12 cellular contexts compared by ENCODE assay signal in the genomic region with DNA sequence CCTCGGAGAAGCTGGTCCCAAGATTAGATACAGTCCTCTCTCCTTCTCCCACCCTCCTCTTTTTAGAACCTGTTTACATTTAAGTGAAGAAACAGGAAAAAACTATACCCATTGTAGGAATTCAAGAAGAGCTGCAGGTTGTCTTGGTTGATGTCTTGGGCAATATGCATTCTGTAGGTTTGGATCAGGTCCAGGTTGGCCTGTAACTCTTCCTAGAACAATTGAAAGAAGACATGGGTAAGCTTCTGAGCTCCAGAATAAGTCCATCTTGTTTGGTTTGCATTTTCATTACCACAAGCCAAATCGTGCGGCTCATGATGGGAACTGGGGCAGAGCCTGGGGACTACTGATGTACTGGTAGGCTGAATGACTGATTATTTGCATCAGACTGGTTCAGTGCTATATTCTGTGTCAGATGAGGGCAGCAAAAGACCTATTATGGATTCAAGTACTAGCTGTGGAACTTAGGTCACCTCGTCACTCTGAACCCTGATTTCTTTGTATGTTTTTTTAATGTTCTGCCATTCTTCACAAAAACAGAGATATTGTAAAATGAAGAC. TPM values are rescaled to one million over a fixed set of nuclear protein-coding genes. Genes with fewer than 3 reads are reported as not detected.
DNase-seq lines count a peak whose midpoint lies in the region; ATAC-seq, FAIRE-seq and TF ChIP-seq lines count a peak whose summit lies in the region.
"Had no signal": no experiment of that assay in that cellular context is flagged by ENCODE, and none has a peak within 500 bp of the region (broad histone marks: within the 10 kb centered on the region; RNA-seq: fewer than 3 reads in every experiment).

No MANE protein-coding gene starts in this region.

- no peaks in the 10 kb centered on the region for H4K20me1 ChIP-seq in DND-41 (ENCODE audit: insufficient read depth, low read length)

- no peak overlapping the region for H3K4me2 ChIP-seq in DND-41 (ENCODE audit: insufficient read depth, low read length)

- no peaks in the 10 kb centered on the region for H3K79me2 ChIP-seq in DND-41 (ENCODE audit: insufficient read depth, low read length)

- H3K4me3 ChIP-seq in DND-41 (ENCODE audit: low read depth in 1 of 2, low read length in 2 of 2), result no peak overlapping the region
- H3K4me3 ChIP-seq: SJSA1, tibial nerve had no signal

- no peak overlapping the region for H3K9ac ChIP-seq in DND-41 (ENCODE audit: low read depth, low read length)

- ATAC-seq in DND-41 (ENCODE audit: insufficient read depth, low read depth) (peak; percentile 53; the same call in 1 of the 3 replicates), HG02938 (IDR thresholded peaks at IDR 0.05; ENCODE audit: unreplicated experiment) (no peak)
- ATAC-seq: activated T-cell treated with anti-CD3 and anti-CD28 coated beads, Interleukin-2, amount 50 U/mL, for 4 hours had no signal

- H3K4me1 ChIP-seq in DND-41 (ENCODE audit: insufficient read depth, low read length), result no peaks in the 10 kb centered on the region
- H3K4me1 ChIP-seq: SJSA1, tibial nerve had no signal

- H3K36me3 ChIP-seq in DND-41 (ENCODE audit: insufficient read depth, low read length), result peaks cover 37% of the 10 kb centered on the region

- peak; percentile 63 for FAIRE-seq in HTR-8/SVneo (lab: Jason Lieb, UNC)

- no peak overlapping the region for H2AFZ ChIP-seq in DND-41 (ENCODE audit: low read depth, low read length)

- in situ Hi-C loops in GM13977 (cut with MboI; ENCODE audit: low pct_unique_long_range_greater_than_20kb, low sequenced_read_pairs, unreplicated experiment), result no loop called here

- no peak for DNase-seq in DND-41
- DNase-seq in HTR-8/SVneo (ENCODE audit: insufficient read length, low spot score), result no peak
- peak; percentile 69 for DNase-seq in amniotic epithelial cell (ENCODE audit: low read depth)
- DNase-seq in lung microvascular endothelial cell (ENCODE audit: low read depth in 2 of 2), result peak; percentile 19 to 52
- DNase-seq in GM13977 (ENCODE audit: low spot score), result no peak
- DNase-seq in cortex of kidney (lab: John Stamatoyannopoulos, UW), result no peak
- DNase-seq: activated T-cell treated with anti-CD3 and anti-CD28 coated beads, Interleukin-2, amount 50 U/mL, for 4 hours; H7 had no signal

- H3K9me3 ChIP-seq in DND-41 (ENCODE audit: insufficient read depth, low read length, severe bottlenecking), result no peaks in the 10 kb centered on the region
- H3K9me3 ChIP-seq: SJSA1, tibial nerve had no signal

- no peaks in the 10 kb centered on the region for H3K27me3 ChIP-seq in DND-41 (ENCODE audit: insufficient read depth, low read length, poor library complexity)
- H3K27me3 ChIP-seq: SJSA1, tibial nerve had no signal

- H3K27ac ChIP-seq in DND-41 (ENCODE audit: low read length), result no peak overlapping the region
- H3K27ac ChIP-seq: epithelial cell of prostate, SJSA1, tibial nerve had no signal

- TF ChIP-seq CTCF in DND-41 (IDR thresholded peaks at IDR 0.05; ENCODE audit: borderline replicate concordance, extremely low read depth, low read length, poor library complexity, severe bottlenecking) (peak; percentile 48), GM13977 (IDR thresholded peaks at IDR 0.05; ENCODE audit: extremely low read depth, insufficient read depth, missing control alignments) (no peak)

RNA-seq across cellular contexts. Expression of gene SLA2, which starts 20.3 kb away (rescaled TPM):
- total RNA-seq in lung microvascular endothelial cell, result not detected in 2 replicates
- total RNA-seq: SJSA1 had no signal

Comparison
In these comparisons a context has a peak if more than half of its experiments do, and no peak if none do; other contexts are left out.
1. DNase-seq: peak in amniotic epithelial cell (single experiment) and lung microvascular endothelial cell (2 of 2); none in DND-41 (single experiment), HTR-8/SVneo (single experiment), GM13977 (single experiment) and cortex of kidney (single experiment).